ENCODE assay signal across 24 cellular contexts in genomic region chr6:35243386-35243958, GRCh38. TPM values are rescaled to one million over a fixed set of nuclear protein-coding genes. Genes with fewer than 3 reads are reported as not detected.
"Had no signal": no experiment of that assay in that cellular context is flagged by ENCODE, and none has a peak within 500 bp of the region (broad histone marks: within the 10 kb centered on the region; RNA-seq: fewer than 3 reads in every experiment).

No MANE protein-coding gene starts in this region.

- H3K4me3 Mint-ChIP-seq: dendritic cell treated with granulocyte-macrophage colony-stimulating factor and Interleukin-4, amounts not matched to agents 40 ng/mL and 50 ng/mL, for 4 days; effector memory CD8-positive, alpha-beta T cell; endodermal cell had no signal

- H3K4me1 ChIP-seq: colonic mucosa had no signal

- H3K27ac Mint-ChIP-seq: dendritic cell treated with granulocyte-macrophage colony-stimulating factor and Interleukin-4, amounts not matched to agents 40 ng/mL and 50 ng/mL, for 4 days; effector memory CD8-positive, alpha-beta T cell; endodermal cell had no signal

- H3K27me3 ChIP-seq: colonic mucosa, esophagus squamous epithelium, gastrocnemius medialis, heart right ventricle, left lung had no signal

- H3K36me3 ChIP-seq: colonic mucosa, gastrocnemius medialis had no signal

- H3K9me3 ChIP-seq: colonic mucosa, esophagus squamous epithelium, gastrocnemius medialis, heart right ventricle, left lung, lower lobe of right lung had no signal

- H3K9me3 Mint-ChIP-seq: dendritic cell treated with granulocyte-macrophage colony-stimulating factor and Interleukin-4, amounts not matched to agents 40 ng/mL and 50 ng/mL, for 4 days; effector memory CD8-positive, alpha-beta T cell; endodermal cell had no signal

- H3K4me3 ChIP-seq: colonic mucosa, esophagus squamous epithelium, gastrocnemius medialis, heart right ventricle, left lung, lower lobe of right lung had no signal

- ATAC-seq: effector memory CD8-positive, alpha-beta T cell; esophagus mucosa; gastrocnemius medialis; heart right ventricle; left cardiac atrium; left lung; left ventricle myocardium superior; lower lobe of right lung had no signal

- H3K27ac ChIP-seq: colonic mucosa, epithelial cell of prostate, esophagus squamous epithelium, gastrocnemius medialis, heart right ventricle, left lung, lower lobe of right lung had no signal

- DNase-seq: colonic mucosa; cortex of kidney; effector CD8-positive, alpha-beta T cell; effector memory CD8-positive, alpha-beta T cell; endodermal cell; erythroblast; esophagus squamous epithelium; foreskin fibroblast; foreskin melanocyte; gastrocnemius medialis; glutamatergic neuron; head of caudate nucleus; heart right ventricle; hippocampal formation; left cardiac atrium; left lung; left ventricle myocardium superior; lower lobe of right lung; mesenchymal stem cell; midbrain had no signal

- H3K27me3 Mint-ChIP-seq: effector memory CD8-positive, alpha-beta T cell had no signal

RNA-seq across cellular contexts. Expression of gene SCUBE3, which starts 29.7 kb away (rescaled TPM):
- total RNA-seq: mononuclear cell had no signal
